Comparison of ENCODE assay signal across 8 cellular contexts in genomic region chr2:179218848-179219594, GRCh38. TPM values are rescaled to one million over a fixed set of nuclear protein-coding genes. Genes with fewer than 3 reads are reported as not detected.
DNase-seq lines count a peak whose midpoint lies in the region; ATAC-seq and TF ChIP-seq lines count a peak whose summit lies in the region.

No MANE protein-coding gene starts in this region.

- no peak overlapping the region for H3K27ac Mint-ChIP-seq in endodermal cell

- peaks cover 25% of the 10 kb centered on the region for H3K9me3 Mint-ChIP-seq in endodermal cell

- H3K4me1 ChIP-seq in endodermal cell (ENCODE audit: control insufficient read depth, insufficient read depth, low read length), result peaks cover 2% of the 10 kb centered on the region
- H3K4me1 ChIP-seq in mesendoderm (ENCODE audit: control insufficient read depth, low read depth, low read length), result no peaks in the 10 kb centered on the region

- H3K27me3 ChIP-seq in endodermal cell (ENCODE audit: control insufficient read depth, insufficient read depth, low read length, poor library complexity, severe bottlenecking) (no peaks in the 10 kb centered on the region), mesendoderm (ENCODE audit: insufficient read depth, low read length, poor library complexity) (no peaks in the 10 kb centered on the region)

- H3K79me2 ChIP-seq in mesendoderm (ENCODE audit: control insufficient read depth, insufficient read depth, low read length), result no peaks in the 10 kb centered on the region

- TF ChIP-seq CTCF in endodermal cell (conservative IDR thresholded peaks at IDR 0.05), result peak; percentile 94

- no peaks in the 10 kb centered on the region for H3K9me3 ChIP-seq in endodermal cell (ENCODE audit: control insufficient read depth, low read length)

- H3K4ac ChIP-seq in mesendoderm (ENCODE audit: low read depth, low read length), result no peak overlapping the region

- no peaks in the 10 kb centered on the region for H3K36me3 ChIP-seq in endodermal cell (ENCODE audit: control insufficient read depth, insufficient read depth, low read length)
- H3K36me3 ChIP-seq in mesendoderm (ENCODE audit: control insufficient read depth, insufficient read depth, low read length), result no peaks in the 10 kb centered on the region

- 38 to 69% methylated on average over 1 to 4 of the region's 4 CpGs for WGBS in endodermal cell (ENCODE audit: insufficient coverage in 1 of 2, insufficient read length in 1 of 2), 2 experiments
- WGBS in mesendoderm (ENCODE audit: extremely low coverage, insufficient coverage, low lambda C conversion rate), result no CpG with 5 or more reads among the region's 4 CpGs

- H3K27ac ChIP-seq in endodermal cell (ENCODE audit: low read depth, low read length) (no peak overlapping the region), mesendoderm (ENCODE audit: low read depth, low read length) (no peak overlapping the region)

- no peak overlapping the region for H3K4me3 Mint-ChIP-seq in endodermal cell

- no peaks in the 10 kb centered on the region for H3K79me1 ChIP-seq in mesendoderm (ENCODE audit: low read length)

- no peak overlapping the region for H3K18ac ChIP-seq in mesendoderm (ENCODE audit: low read length)

- H3K36me3 Mint-ChIP-seq in endodermal cell (ENCODE audit: low read depth), result peaks cover 8% of the 10 kb centered on the region

- H2BK15ac ChIP-seq in mesendoderm (replicated peaks; ENCODE audit: low read depth), result no peak overlapping the region

- H3K4me3 ChIP-seq in endodermal cell (ENCODE audit: low read length), result no peak overlapping the region
- no peak overlapping the region for H3K4me3 ChIP-seq in mesendoderm (ENCODE audit: low read length)

- no peaks in the 10 kb centered on the region for H3K27me3 Mint-ChIP-seq in endodermal cell (ENCODE audit: insufficient read depth)

- H2BK120ac ChIP-seq in mesendoderm (ENCODE audit: low read depth, low read length), result no peak overlapping the region

- no peak overlapping the region for H4K5ac ChIP-seq in mesendoderm (ENCODE audit: low read length)

- H3K4me1 Mint-ChIP-seq in endodermal cell, result peaks cover 6% of the 10 kb centered on the region

- no peak overlapping the region for H2BK5ac ChIP-seq in mesendoderm (ENCODE audit: low read length)

- no peak overlapping the region for H3K9ac ChIP-seq in endodermal cell (ENCODE audit: extremely low read depth, low read length, poor library complexity, severe bottlenecking)
- H3K9ac ChIP-seq in mesendoderm (ENCODE audit: low read length), result no peak overlapping the region

- no peak overlapping the region for H4K8ac ChIP-seq in mesendoderm (ENCODE audit: low read depth, low read length)

- no peak overlapping the region for H3K56ac ChIP-seq in mesendoderm (ENCODE audit: low read length)

- peak; percentile 94 for ATAC-seq in GM18511 (IDR thresholded peaks at IDR 0.05; ENCODE audit: unreplicated experiment)
- peak; percentile 89 for ATAC-seq in HG03095 (IDR thresholded peaks at IDR 0.05; ENCODE audit: unreplicated experiment)

- H3K4me2 ChIP-seq in mesendoderm (ENCODE audit: low read length), result no peak overlapping the region

- DNase-seq in AG08395 (ENCODE audit: low spot score) (peak; percentile 78), NCI-H226 (peak; percentile 54), endodermal cell (peak; percentile 88), mesendoderm (peak; percentile 84)
- peak; percentile 57 for DNase-seq in activated CD4-positive, alpha-beta T cell treated with anti-CD3 and anti-CD28 coated beads for 48 hours
- DNase-seq in stimulated activated CD8-positive, alpha-beta memory T cell treated with anti-CD3 and anti-CD28 coated beads, Interleukin-4, amount 100 ng/mL, for 48 hours, result peak; percentile 58

- H2AK5ac ChIP-seq in mesendoderm (ENCODE audit: low read length), result no peak overlapping the region

- no peak overlapping the region for H3K23ac ChIP-seq in mesendoderm (ENCODE audit: low read length)

RNA-seq across cellular contexts. Expression of gene SESTD1, which starts 45.6 kb away (rescaled TPM):
- 10 to 100 TPM; 51.3 to 75.4 TPM for total RNA-seq in endodermal cell
- polyA plus RNA-seq in endodermal cell (2013, experiment 1 of 2), result 63.4 TPM
- polyA plus RNA-seq in endodermal cell (2013, experiment 2 of 2), result 59.7 TPM
- polyA plus RNA-seq in mesendoderm (2013, experiment 1 of 2), result 23.2 TPM
- 22.4 TPM for polyA plus RNA-seq in mesendoderm (2013, experiment 2 of 2)
